ENCODE assay signal across 14 cellular contexts in the genomic region with DNA sequence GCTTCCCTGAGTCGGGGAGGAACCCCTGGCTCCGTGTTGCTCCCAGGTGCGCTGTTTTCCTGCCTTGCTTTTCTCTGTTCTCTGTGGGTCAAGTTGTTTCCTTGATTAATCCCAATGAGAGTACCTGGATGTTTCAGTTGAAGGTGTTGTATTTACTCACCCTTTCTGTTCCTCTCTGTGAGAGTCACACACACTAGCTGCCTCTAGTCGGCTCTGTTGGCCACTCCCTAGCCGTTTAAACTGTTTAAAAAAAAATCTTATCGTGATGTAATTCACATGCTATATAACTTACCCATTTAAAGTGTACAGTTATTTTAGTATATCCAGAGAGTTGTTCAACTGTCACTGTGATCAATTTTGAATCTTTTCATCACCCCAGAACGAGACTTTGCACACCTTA.
DNase-seq lines count a peak whose midpoint lies in the region; ATAC-seq, FAIRE-seq and TF ChIP-seq lines count a peak whose summit lies in the region.
"Had no signal": no experiment of that assay in that cellular context is flagged by ENCODE, and none has a peak within 500 bp of the region (broad histone marks: within the 10 kb centered on the region; RNA-seq: fewer than 3 reads in every experiment).

No MANE protein-coding gene starts in this region.

- H3K9ac ChIP-seq in OCI-LY1 (ENCODE audit: low read length) = peak overlapping the region; percentile 24; the same call in 1 of the 2 replicates
- H3K9ac ChIP-seq in smooth muscle cell (ENCODE audit: low read depth) = no peak overlapping the region

- peaks cover 55% of the 10 kb centered on the region for H3K79me2 ChIP-seq in OCI-LY1 (ENCODE audit: insufficient read depth, low read length)
- peaks cover 98% of the 10 kb centered on the region for H3K79me2 ChIP-seq in smooth muscle cell (ENCODE audit: low read depth)

- H4K20me1 ChIP-seq in OCI-LY1 (ENCODE audit: insufficient read depth, low read length) (no peaks in the 10 kb centered on the region), smooth muscle cell (ENCODE audit: low read depth) (peaks cover 63% of the 10 kb centered on the region)

- no peaks in the 10 kb centered on the region for H3K9me2 ChIP-seq in OCI-LY1 (ENCODE audit: low read depth, low read length)

- H3F3A ChIP-seq in OCI-LY1 (ENCODE audit: insufficient read depth, low read length) = no peaks in the 10 kb centered on the region
- peaks cover 4% of the 10 kb centered on the region for H3F3A ChIP-seq in smooth muscle cell (ENCODE audit: low read depth)

- no peak for DNase-seq in GM06990 (ENCODE audit: extremely low read depth, insufficient read length)
- peak in 1 of 2 donors; percentile 33 for DNase-seq in foreskin keratinocyte
- no peak for DNase-seq in smooth muscle cell (lab: John Stamatoyannopoulos, UW; ENCODE audit: unreplicated experiment)
- no peak for DNase-seq in MV-4-11 (lab: John Stamatoyannopoulos, UW)
- DNase-seq in H54 (ENCODE audit: insufficient read length, low spot score) = no peak
- no peak for DNase-seq in mesenteric fat pad (ENCODE audit: low spot score)
- DNase-seq: activated effector memory CD4-positive, alpha-beta T cell treated with anti-CD3 and anti-CD28 coated beads, Interleukin-2, amount 50 U/mL, for 16 hours; C1 segment of cervical spinal cord; GDM1; GOT3; mammary epithelial cell; NK-92 treated with Interleukin-12 subunit alpha and Interleukin-12 subunit beta, amount 100 ng/mL, for 24 hours; nucleus accumbens had no signal

- H3K4me3 ChIP-seq in GM06990 (replicated peaks; ENCODE audit: low read depth, low read length) (no peak overlapping the region), OCI-LY1 (ENCODE audit: low read depth, low read length, poor library complexity, severe bottlenecking) (peak overlapping the region; percentile 5), smooth muscle cell (no peak overlapping the region)

- H3K4me1 ChIP-seq in OCI-LY1 (ENCODE audit: insufficient read depth, low read length, severe bottlenecking) (peaks cover 81% of the 10 kb centered on the region), foreskin keratinocyte (peaks cover 8% of the 10 kb centered on the region), smooth muscle cell (ENCODE audit: low read depth) (peaks cover 13% of the 10 kb centered on the region)

- H2AFZ ChIP-seq in OCI-LY1 (ENCODE audit: low read length) (no peak overlapping the region), smooth muscle cell (ENCODE audit: low read depth) (no peak overlapping the region)

- peak; percentile 45 for ATAC-seq in foreskin keratinocyte

- peak; percentile 16 for TF ChIP-seq CTCF in GM06990 (IDR thresholded peaks at IDR 0.05; ENCODE audit: insufficient read depth, low read length, poor library complexity, severe bottlenecking)
- TF ChIP-seq CTCF in OCI-LY1 (IDR thresholded peaks at IDR 0.05; ENCODE audit: low read length) = peak; percentile 55; the same call in 1 of the 2 replicates
- TF ChIP-seq CTCF in foreskin keratinocyte (conservative IDR thresholded peaks at IDR 0.05) = peak; percentile 63
- no peak for TF ChIP-seq CTCF in smooth muscle cell (IDR thresholded peaks at IDR 0.05; ENCODE audit: borderline replicate concordance, insufficient read depth, poor library complexity, severe bottlenecking)

- no peak for FAIRE-seq in H54 (lab: Jason Lieb, UNC)

- no peak for TF ChIP-seq POLR2A in H54 (IDR thresholded peaks at IDR 0.05; ENCODE audit: low read depth, low read length)

- 83% methylated on average over 7 of the region's 7 CpGs for WGBS in smooth muscle cell (ENCODE audit: low lambda C conversion rate)

- H3K4me2 ChIP-seq in OCI-LY1 (ENCODE audit: low read length) = peak overlapping the region; percentile 53
- no peak overlapping the region for H3K4me2 ChIP-seq in smooth muscle cell

- H3K27me3 ChIP-seq in GM06990 (replicated peaks; ENCODE audit: control insufficient read depth, insufficient read depth, low read length) (no peaks in the 10 kb centered on the region), OCI-LY1 (ENCODE audit: insufficient read depth, low read length) (no peaks in the 10 kb centered on the region), foreskin keratinocyte (no peaks in the 10 kb centered on the region), smooth muscle cell (ENCODE audit: low read depth) (no peaks in the 10 kb centered on the region)

- H3K27ac ChIP-seq in OCI-LY1 (ENCODE audit: low read depth, low read length, poor library complexity, severe bottlenecking) = peak overlapping the region; percentile 83
- H3K27ac ChIP-seq in foreskin keratinocyte = peak overlapping the region; percentile 44
- H3K27ac ChIP-seq in smooth muscle cell (ENCODE audit: low read depth) = peak overlapping the region; percentile 41

- H3K9me3 ChIP-seq in OCI-LY1 (ENCODE audit: low read length) (peaks cover 11% of the 10 kb centered on the region), smooth muscle cell (replicated peaks; ENCODE audit: low read depth) (peaks cover 7% of the 10 kb centered on the region)

- no peaks in the 10 kb centered on the region for H3K36me3 ChIP-seq in GM06990 (ENCODE audit: control insufficient read depth, insufficient read depth, low read length)
- no peaks in the 10 kb centered on the region for H3K36me3 ChIP-seq in OCI-LY1 (ENCODE audit: insufficient read depth, low read length)
- no peaks in the 10 kb centered on the region for H3K36me3 ChIP-seq in smooth muscle cell (ENCODE audit: low read depth)
